13 cellular contexts compared by ENCODE assay signal in the genomic region with DNA sequence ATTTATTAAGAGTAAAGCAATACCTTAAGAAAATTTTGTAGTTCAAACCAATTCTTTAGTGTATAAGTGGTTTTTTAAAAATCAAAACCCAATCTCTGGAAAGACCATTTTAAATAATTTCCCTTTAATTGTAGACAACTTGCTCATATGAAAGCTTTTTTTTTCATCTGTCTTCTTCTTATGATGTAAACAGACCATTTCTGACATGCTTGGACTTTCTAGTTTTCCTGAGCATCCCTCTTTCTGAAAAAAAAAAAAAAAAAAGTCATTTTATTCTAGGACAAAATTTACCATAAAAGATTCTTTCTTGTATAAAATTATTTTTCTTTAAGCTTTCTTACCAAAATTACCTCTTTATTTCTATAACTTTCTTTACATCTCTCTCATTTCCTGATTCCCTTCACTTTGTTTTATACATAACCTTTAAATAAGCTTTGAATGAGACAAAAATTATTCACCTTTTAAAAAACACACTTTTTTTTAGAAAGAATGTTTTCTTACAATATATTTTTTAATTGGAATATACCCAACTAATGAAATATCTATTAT.
A peak's percentile ranks its signal among the peaks of the same experiment; 100 is the strongest.
DNase-seq lines count a peak whose midpoint lies in the region; ATAC-seq and TF ChIP-seq lines count a peak whose summit lies in the region.
"Had no signal": no experiment of that assay in that cellular context is flagged by ENCODE, and none has a peak within 500 bp of the region (broad histone marks: within the 10 kb centered on the region; RNA-seq: fewer than 3 reads in every experiment).

No MANE protein-coding gene starts in this region.

- no peak overlapping the region for H3K23ac ChIP-seq in IMR-90 (ENCODE audit: low read depth, low read length)

- no peaks in the 10 kb centered on the region for H3K4me1 ChIP-seq in IMR-90 (ENCODE audit: control insufficient read depth, insufficient read depth, low read length)
- H3K4me1 ChIP-seq: parathyroid adenoma had no signal

- no peaks in the 10 kb centered on the region for H3K27me3 ChIP-seq in IMR-90 (ENCODE audit: control insufficient read depth, insufficient read depth, low read length)
- H3K27me3 ChIP-seq: brain microvascular endothelial cell had no signal

- H2AK5ac ChIP-seq in IMR-90 (ENCODE audit: low read depth, low read length): no peak overlapping the region

- H3K4me3 ChIP-seq in IMR-90 (ENCODE audit: insufficient read depth, low read depth, low read length) (no peak overlapping the region), SK-N-MC (no peak overlapping the region)

- DNase-seq in NCI-H146 (lab: John Stamatoyannopoulos, UW) (peak; percentile 16), NCI-H146 treated with DMSO at 0.1 percent for 48 hours (lab: John Stamatoyannopoulos, UW; ENCODE audit: unreplicated experiment) (no peak), IMR-90 (peak; percentile 48), SK-N-MC (ENCODE audit: low read depth, low spot score) (peak; percentile 5), left kidney (ENCODE audit: low read depth, low spot score) (peak; percentile 75), NCI-H1048 (lab: John Stamatoyannopoulos, UW) (no peak), iPS-NIHi7 (ENCODE audit: extremely low spot score) (no peak)
- DNase-seq: activated CD8-positive, alpha-beta memory T cell treated with anti-CD3 and anti-CD28 coated beads, Interleukin-2, amount 10 ng/mL, durations not matched to agents 7 days and 5 days; activated naive CD4-positive, alpha-beta T cell; brain microvascular endothelial cell; NCI-H1694 had no signal

- CTCF ChIA-PET in IMR-90 (lab: Yijun Ruan, JAX): interaction anchor here (0.9 to 1.0 kb wide), 2 partner anchors 13 to 129 kb away, joined by 3 to 4 read pairs; no protein-coding TSS in a partner anchor

- no peak overlapping the region for H3K4ac ChIP-seq in IMR-90 (ENCODE audit: low read depth, low read length)

- in situ Hi-C loops in IMR-90 (cut with MboI; ENCODE audit: low sequenced_read_pairs): no loop called here

- H3K36me3 ChIP-seq in IMR-90 (ENCODE audit: control insufficient read depth, insufficient read depth, low read length): peaks cover 21% of the 10 kb centered on the region
- no peaks in the 10 kb centered on the region for H3K36me3 ChIP-seq in SK-N-MC (ENCODE audit: insufficient read depth, low read length)
- H3K36me3 ChIP-seq: brain microvascular endothelial cell had no signal

- no peak overlapping the region for H2BK20ac ChIP-seq in IMR-90 (ENCODE audit: low read depth, low read length)

- dilution Hi-C loops in IMR-90 (cut with HindIII; ENCODE audit: low sequenced_read_pairs, unreplicated experiment): no loop called here

- no peak overlapping the region for H2AK9ac ChIP-seq in IMR-90 (replicated peaks; ENCODE audit: low read depth, low read length, poor library complexity)

- H3K27ac ChIP-seq in IMR-90 (ENCODE audit: insufficient read depth, low read length): no peak overlapping the region
- no peak overlapping the region for H3K27ac ChIP-seq in SK-N-MC
- H3K27ac ChIP-seq: brain microvascular endothelial cell, parathyroid adenoma had no signal

- no TSS peak for BruUV-seq in IMR-90 (replicated peaks; lab: Mats Ljungman, UMichigan)

- H2BK120ac ChIP-seq in IMR-90 (ENCODE audit: low read depth, low read length): no peak overlapping the region

- H3K56ac ChIP-seq in IMR-90 (ENCODE audit: extremely low read depth, insufficient read depth, low read length): no peak overlapping the region

- no peak for TF ChIP-seq POLR2A in IMR-90 (IDR thresholded peaks at IDR 0.05; ENCODE audit: low read depth, low read length)

- no peak overlapping the region for H3K4me2 ChIP-seq in IMR-90 (ENCODE audit: low read depth, low read length)

- no peak overlapping the region for H4K91ac ChIP-seq in IMR-90 (ENCODE audit: insufficient read depth, low read depth, low read length)

- intact Hi-C loops in IMR-90 (cut with micrococcal nuclease): no loop called here

- H3K9me3 ChIP-seq in IMR-90 (ENCODE audit: control insufficient read depth, insufficient read depth, low read length): peaks cover 7% of the 10 kb centered on the region
- peaks cover 3% of the 10 kb centered on the region; the same call in 1 of the 2 replicates for H3K9me3 ChIP-seq in SK-N-MC (ENCODE audit: low read depth, low read length)

- no peak overlapping the region for H2AFZ ChIP-seq in IMR-90 (replicated peaks; ENCODE audit: low read length, poor library complexity)
- H2AFZ ChIP-seq: parathyroid adenoma had no signal

- H3K18ac ChIP-seq in IMR-90 (ENCODE audit: low read depth, low read length): no peak overlapping the region

- ATAC-seq in IMR-90 (ENCODE audit: low read depth) (no peak), GM18867 (IDR thresholded peaks at IDR 0.05; ENCODE audit: unreplicated experiment) (no peak)
- ATAC-seq: activated CD8-positive, alpha-beta memory T cell treated with anti-CD3 and anti-CD28 coated beads, Interleukin-2, amount 10 ng/mL, durations not matched to agents 7 days and 5 days had no signal

- H2BK5ac ChIP-seq in IMR-90 (ENCODE audit: low read depth, low read length, poor library complexity, severe bottlenecking): no peak overlapping the region

- H3K14ac ChIP-seq in IMR-90 (replicated peaks; ENCODE audit: low read depth, low read length): no peak overlapping the region

- no peaks in the 10 kb centered on the region for H4K20me1 ChIP-seq in IMR-90 (ENCODE audit: insufficient read depth, low read length)

- H4K8ac ChIP-seq in IMR-90 (ENCODE audit: low read depth in 2 of 2, low read length in 2 of 2): no peak overlapping the region

- TF ChIP-seq RAD21 in IMR-90 (IDR thresholded peaks at IDR 0.05; ENCODE audit: low read length): no peak

- POLR2A ChIA-PET in IMR-90 (lab: Charles Lee; ENCODE audit: unreplicated experiment): no interaction called here

- H3K9ac ChIP-seq in IMR-90 (ENCODE audit: low read depth, low read length) (no peak overlapping the region), SK-N-MC (ENCODE audit: insufficient read length) (no peak overlapping the region)
- H3K9ac ChIP-seq: parathyroid adenoma had no signal

- no peak overlapping the region for H4K5ac ChIP-seq in IMR-90 (ENCODE audit: low read depth, low read length)

- H2BK15ac ChIP-seq in IMR-90 (ENCODE audit: low read depth, low read length): no peak overlapping the region

- H3K9me1 ChIP-seq in IMR-90 (ENCODE audit: insufficient read depth, low read length): no peaks in the 10 kb centered on the region

- no peaks in the 10 kb centered on the region for H3K79me1 ChIP-seq in IMR-90 (ENCODE audit: low read depth in 1 of 2, low read length in 2 of 2)

- TF ChIP-seq CTCF in IMR-90 (conservative IDR thresholded peaks at IDR 0.05; ENCODE audit: low read depth, low read length): no peak

TF ChIP-seq in IMR-90, 13 proteins besides CTCF, POLR2A, EP300 and RAD21:
- TF ChIP-seq CHD1 (IDR thresholded peaks at IDR 0.05; ENCODE audit: low read depth, low read length): no peak
- TF ChIP-seq RCOR1 (IDR thresholded peaks at IDR 0.05; ENCODE audit: insufficient replicate concordance, low read length): no peak
- no peak for TF ChIP-seq MXI1 (IDR thresholded peaks at IDR 0.05; ENCODE audit: borderline replicate concordance, low read depth, low read length)
- no peak for TF ChIP-seq FOS (IDR thresholded peaks at IDR 0.05; ENCODE audit: low read depth, low read length)
- TF ChIP-seq, protein P1, sequence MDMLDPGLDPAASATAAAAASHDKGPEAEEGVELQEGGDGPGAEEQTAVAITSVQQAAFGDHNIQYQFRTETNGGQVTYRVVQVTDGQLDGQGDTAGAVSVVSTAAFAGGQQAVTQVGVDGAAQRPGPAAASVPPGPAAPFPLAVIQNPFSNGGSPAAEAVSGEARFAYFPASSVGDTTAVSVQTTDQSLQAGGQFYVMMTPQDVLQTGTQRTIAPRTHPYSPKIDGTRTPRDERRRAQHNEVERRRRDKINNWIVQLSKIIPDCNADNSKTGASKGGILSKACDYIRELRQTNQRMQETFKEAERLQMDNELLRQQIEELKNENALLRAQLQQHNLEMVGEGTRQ (IDR thresholded peaks at IDR 0.05; ENCODE audit: low read depth, low read length): no peak

Comparison
In these comparisons a context has a peak if more than half of its experiments do, and no peak if none do; other contexts are left out.
1. DNase-seq: peak in NCI-H146 (single experiment), IMR-90 (single experiment), SK-N-MC (single experiment) and left kidney (single experiment); none in NCI-H146 treated with DMSO at 0.1 percent for 48 hours (single experiment), NCI-H1048 (single experiment) and iPS-NIHi7 (single experiment).